Comparison of ENCODE assay signal across 18 cellular contexts in the genomic region with DNA sequence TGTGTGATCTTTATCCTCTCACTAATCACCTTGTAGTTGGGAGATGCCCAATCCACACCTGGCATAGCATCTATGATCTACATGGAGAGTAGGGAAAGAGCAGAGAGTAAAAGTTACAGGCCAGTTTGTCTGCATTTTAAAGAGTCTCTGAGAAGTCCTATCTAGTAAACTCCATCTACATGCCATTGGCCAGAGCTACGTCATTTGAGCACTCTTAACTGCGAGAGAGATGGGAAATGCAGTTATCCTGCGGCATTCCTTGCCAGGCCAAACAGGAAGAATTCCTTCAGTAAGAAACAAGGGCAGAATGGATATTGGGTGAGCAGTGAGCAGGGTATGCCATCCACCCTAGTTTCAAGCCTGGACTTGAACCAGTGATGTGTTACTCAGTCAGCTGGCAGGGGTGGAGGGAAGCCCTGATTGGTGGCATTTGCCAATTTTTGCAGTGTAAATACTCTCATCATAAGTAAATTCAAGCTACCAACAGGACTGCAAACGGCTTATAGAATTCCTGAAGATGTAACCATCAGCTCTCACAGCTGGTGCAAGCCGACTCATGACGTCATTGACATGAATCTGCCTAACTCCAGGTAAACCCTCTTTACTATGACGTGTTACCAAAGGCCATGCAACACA.
"Had no signal": no experiment of that assay in that cellular context is flagged by ENCODE, and none has a peak within 500 bp of the region (broad histone marks: within the 10 kb centered on the region; RNA-seq: fewer than 3 reads in every experiment).

No MANE protein-coding gene starts in this region.

- H3K27ac Mint-ChIP-seq: naive thymus-derived CD4-positive, alpha-beta T cell had no signal

- H3K4me3 ChIP-seq: dorsolateral prefrontal cortex, hepatocyte, right atrium auricular region, smooth muscle cell, suprapubic skin, thyroid gland, upper lobe of left lung, uterus had no signal

- H3K36me3 Mint-ChIP-seq: naive thymus-derived CD4-positive, alpha-beta T cell had no signal

- H3K9me3 ChIP-seq: neutrophil, right atrium auricular region, suprapubic skin, thyroid gland, upper lobe of left lung, uterus had no signal

- H3K27ac ChIP-seq: dorsolateral prefrontal cortex, hepatocyte, neutrophil, right atrium auricular region, suprapubic skin, thyroid gland, upper lobe of left lung, uterus had no signal

- H3K4me1 Mint-ChIP-seq: naive thymus-derived CD4-positive, alpha-beta T cell had no signal

- DNase-seq: cortex of kidney; dorsolateral prefrontal cortex; effector CD8-positive, alpha-beta T cell; foreskin melanocyte; head of caudate nucleus; left colon; naive thymus-derived CD4-positive, alpha-beta T cell; stimulated activated CD4-positive, alpha-beta T cell treated with anti-CD3 and anti-CD28 coated beads, Interleukin-2, amount 100 ng/mL, for 48 hours; stimulated activated naive CD4-positive, alpha-beta T cell treated with Interleukin-2 at 50 U/mL for 16 hours; thyroid gland; upper lobe of left lung; uterus had no signal

- H3K4me3 Mint-ChIP-seq: naive thymus-derived CD4-positive, alpha-beta T cell had no signal

- H3K27me3 ChIP-seq: hepatocyte, right atrium auricular region, suprapubic skin, thyroid gland, upper lobe of left lung, uterus had no signal

- ATAC-seq: left colon; naive thymus-derived CD4-positive, alpha-beta T cell had no signal

- H3K79me2 ChIP-seq: hepatocyte had no signal

- H3K36me3 ChIP-seq: neutrophil, right atrium auricular region, suprapubic skin, thyroid gland, upper lobe of left lung, uterus had no signal

- H3K4me1 ChIP-seq: thyroid gland, upper lobe of left lung, uterus had no signal

- FAIRE-seq: endometrium had no signal

- H2AFZ ChIP-seq: hepatocyte had no signal

- H3K4me2 ChIP-seq: hepatocyte, smooth muscle cell had no signal
